ENCODE assay signal across 12 cellular contexts in genomic region chr3:59262076-59262498, GRCh38.
A peak's percentile ranks its signal among the peaks of the same experiment; 100 is the strongest.
DNase-seq lines count a peak whose midpoint lies in the region; ATAC-seq and TF ChIP-seq lines count a peak whose summit lies in the region.
"Had no signal": no experiment of that assay in that cellular context is flagged by ENCODE, and none has a peak within 500 bp of the region (broad histone marks: within the 10 kb centered on the region; RNA-seq: fewer than 3 reads in every experiment).

No MANE protein-coding gene starts in this region.

- peaks cover 4% of the 10 kb centered on the region for H3K36me3 Mint-ChIP-seq in activated CD4-positive, alpha-beta T cell treated with anti-CD3 and anti-CD28 coated beads for 36 hours (ENCODE audit: low read depth)

- no peak overlapping the region for H3K4me3 Mint-ChIP-seq in activated CD4-positive, alpha-beta T cell treated with anti-CD3 and anti-CD28 coated beads for 36 hours

- no peaks in the 10 kb centered on the region for H3K9me3 ChIP-seq in right atrium auricular region

- H3K9me3 Mint-ChIP-seq in activated CD4-positive, alpha-beta T cell treated with anti-CD3 and anti-CD28 coated beads for 36 hours (ENCODE audit: low read depth), result peaks cover 6% of the 10 kb centered on the region

- H3K27me3 Mint-ChIP-seq in activated CD4-positive, alpha-beta T cell treated with anti-CD3 and anti-CD28 coated beads for 36 hours, result no peaks in the 10 kb centered on the region

- POLR2A ChIA-PET in activated CD4-positive, alpha-beta T cell treated with anti-CD3 and anti-CD28 coated beads for 36 hours (lab: Charles Lee), result no interaction called here

- intact Hi-C loops in activated CD4-positive, alpha-beta T cell treated with anti-CD3 and anti-CD28 coated beads for 36 hours (cut with DNase I, micrococcal nuclease), result no loop called here

- DNase-seq in GM12865 (ENCODE audit: low read depth) (peak; percentile 53), right atrium auricular region (ENCODE audit: low spot score) (no peak), substantia nigra (lab: John Stamatoyannopoulos, UW) (no peak), DMS 273 treated with DMSO at 0.1 percent for 48 hours (lab: John Stamatoyannopoulos, UW) (no peak)
- no peak for DNase-seq in activated CD4-positive, alpha-beta T cell treated with anti-CD3 and anti-CD28 coated beads for 36 hours
- DNase-seq: amygdala, GDM1, hippocampal formation, NCI-H187 had no signal

- CTCF ChIA-PET in activated CD4-positive, alpha-beta T cell treated with anti-CD3 and anti-CD28 coated beads for 36 hours (lab: Charles Lee), result interaction anchor here (1.1 kb wide), 1 partner anchor 314 kb away, joined by 3 read pairs; no protein-coding TSS in a partner anchor

- no peaks in the 10 kb centered on the region for H3K4me1 ChIP-seq in right atrium auricular region

- H3K27ac ChIP-seq in right atrium auricular region (no peak overlapping the region), substantia nigra (ENCODE audit: low read depth, low read length, poor library complexity, severe bottlenecking) (no peak overlapping the region)

- no peak overlapping the region for H3K4me3 ChIP-seq in GM12865 (ENCODE audit: low read depth, low read length)
- H3K4me3 ChIP-seq in right atrium auricular region, result no peak overlapping the region

- ATAC-seq in GM19351 (IDR thresholded peaks at IDR 0.05; ENCODE audit: unreplicated experiment), result peak; percentile 71
- peak; percentile 88 for ATAC-seq in HG02798 (IDR thresholded peaks at IDR 0.05; ENCODE audit: poor library complexity, unreplicated experiment)
- peak; percentile 65 for ATAC-seq in HG03469 (IDR thresholded peaks at IDR 0.05; ENCODE audit: unreplicated experiment)
- no peak for ATAC-seq in activated CD4-positive, alpha-beta T cell treated with anti-CD3 and anti-CD28 coated beads for 36 hours

- TF ChIP-seq CTCF in GM12865 (IDR thresholded peaks at IDR 0.05; ENCODE audit: insufficient read depth, low read depth, low read length, missing control alignments) (no peak), right atrium auricular region (IDR thresholded peaks at IDR 0.05) (no peak)

- H3K27me3 ChIP-seq in right atrium auricular region, result no peaks in the 10 kb centered on the region

- peaks cover 6% of the 10 kb centered on the region for H3K4me1 Mint-ChIP-seq in activated CD4-positive, alpha-beta T cell treated with anti-CD3 and anti-CD28 coated beads for 36 hours

- H3K27ac Mint-ChIP-seq in activated CD4-positive, alpha-beta T cell treated with anti-CD3 and anti-CD28 coated beads for 36 hours, result no peak overlapping the region

- H3K36me3 ChIP-seq in right atrium auricular region, result no peaks in the 10 kb centered on the region
